ENCODE assay signal across 22 cellular contexts in genomic region chr18:30094556-30094955, GRCh38.
DNase-seq lines count a peak whose midpoint lies in the region; FAIRE-seq and TF ChIP-seq lines count a peak whose summit lies in the region.
"Had no signal": no experiment of that assay in that cellular context is flagged by ENCODE, and none has a peak within 500 bp of the region (broad histone marks: within the 10 kb centered on the region; RNA-seq: fewer than 3 reads in every experiment).

No MANE protein-coding gene starts in this region.

- no peaks in the 10 kb centered on the region for H3K79me2 ChIP-seq in neural progenitor cell (ENCODE audit: low read depth)

- H3K9ac ChIP-seq in neural progenitor cell: no peak overlapping the region

- no peaks in the 10 kb centered on the region for H3K9me3 ChIP-seq in neural progenitor cell (ENCODE audit: low read depth)
- H3K9me3 ChIP-seq: colonic mucosa, esophagus squamous epithelium had no signal

- no peak overlapping the region for H3K4me2 ChIP-seq in neural progenitor cell

- H3K9me3 Mint-ChIP-seq in endothelial cell (ENCODE audit: unreplicated experiment) (no peaks in the 10 kb centered on the region), neural progenitor cell (no peaks in the 10 kb centered on the region)

- H3K27ac Mint-ChIP-seq in endothelial cell (ENCODE audit: unreplicated experiment) (peak overlapping the region; percentile 95), neural progenitor cell (no peak overlapping the region)
- H3K27ac Mint-ChIP-seq: activated CD4-positive, alpha-beta T cell treated with anti-CD3 and anti-CD28 coated beads for 36 hours; activated naive CD8-positive, alpha-beta T cell treated with anti-CD3 and anti-CD28 coated beads, Interleukin-2, amount 10 ng/mL, durations not matched to agents 7 days and 5 days; B cell; T-helper 2 cell treated with Interferon-gamma antibody and Interleukin-4, amounts not matched to agents 5 μg/mL and 100 μg/mL, for 36 hours had no signal

- H3K36me3 Mint-ChIP-seq in endothelial cell (ENCODE audit: low read depth, unreplicated experiment) (no peaks in the 10 kb centered on the region), neural progenitor cell (no peaks in the 10 kb centered on the region)
- H3K36me3 Mint-ChIP-seq: activated naive CD8-positive, alpha-beta T cell treated with anti-CD3 and anti-CD28 coated beads, Interleukin-2, amount 10 ng/mL, durations not matched to agents 7 days and 5 days had no signal

- H3F3A ChIP-seq in neural progenitor cell (ENCODE audit: low read depth): no peaks in the 10 kb centered on the region

- TF ChIP-seq CTCF in endothelial cell (IDR thresholded peaks at IDR 0.05; ENCODE audit: unreplicated experiment) (no peak), neural progenitor cell (IDR thresholded peaks at IDR 0.05) (no peak)

- peak; percentile 11 for DNase-seq in RPMI7951 (ENCODE audit: low read depth)
- no peak for DNase-seq in endothelial cell (ENCODE audit: low spot score)
- DNase-seq in myocyte (ENCODE audit: low read depth): peak; percentile 3
- no peak for DNase-seq in cerebellar nuclear complex (lab: John Stamatoyannopoulos, UW)
- no peak for DNase-seq in SIG-M5 treated with dmso at 0.1 percent for 504 hours (lab: John Stamatoyannopoulos, UW; ENCODE audit: unreplicated experiment)
- no peak for DNase-seq in neural progenitor cell (ENCODE audit: low spot score)
- no peak for DNase-seq in NCI-H526 treated with DMSO at 0.1 percent for 48 hours (lab: John Stamatoyannopoulos, UW)
- DNase-seq: activated CD4-positive, alpha-beta T cell treated with anti-CD3 and anti-CD28 coated beads for 36 hours; activated naive CD8-positive, alpha-beta T cell treated with anti-CD3 and anti-CD28 coated beads, Interleukin-2, amount 10 ng/mL, durations not matched to agents 7 days and 5 days; colonic mucosa; esophagus squamous epithelium; NCI-H2029; NCI-H69; nucleus accumbens; stimulated activated CD4-positive, alpha-beta T cell treated with anti-CD3 and anti-CD28 coated beads, Interleukin-12 subunit alpha, Interleukin-12 subunit beta, amount 100 ng/mL, for 4 hours; substantia nigra had no signal

- no peak overlapping the region for H3K27ac ChIP-seq in neural progenitor cell
- H3K27ac ChIP-seq: colonic mucosa, esophagus squamous epithelium, HL-60 had no signal

- H4K20me1 ChIP-seq in neural progenitor cell (ENCODE audit: low read depth): no peaks in the 10 kb centered on the region

- H3K4me3 ChIP-seq in neural progenitor cell: no peak overlapping the region
- H3K4me3 ChIP-seq: colonic mucosa, esophagus squamous epithelium, lung had no signal

- FAIRE-seq in G401.6 (lab: Jason Lieb, UNC): peak; percentile 33
- FAIRE-seq: RCC 7860 had no signal

- H3K36me3 ChIP-seq in neural progenitor cell: no peaks in the 10 kb centered on the region
- H3K36me3 ChIP-seq: colonic mucosa, esophagus squamous epithelium had no signal

- H3K4me1 Mint-ChIP-seq in endothelial cell (ENCODE audit: unreplicated experiment): no peaks in the 10 kb centered on the region
- H3K4me1 Mint-ChIP-seq in neural progenitor cell: no peaks in the 10 kb centered on the region
- H3K4me1 Mint-ChIP-seq: activated CD4-positive, alpha-beta T cell treated with anti-CD3 and anti-CD28 coated beads for 36 hours; activated naive CD8-positive, alpha-beta T cell treated with anti-CD3 and anti-CD28 coated beads, Interleukin-2, amount 10 ng/mL, durations not matched to agents 7 days and 5 days; B cell had no signal

- no peaks in the 10 kb centered on the region for H3K4me1 ChIP-seq in neural progenitor cell
- H3K4me1 ChIP-seq: colonic mucosa, esophagus squamous epithelium had no signal

- H3K4me3 Mint-ChIP-seq in endothelial cell (ENCODE audit: unreplicated experiment) (no peak overlapping the region), neural progenitor cell (no peak overlapping the region)
- H3K4me3 Mint-ChIP-seq: activated CD4-positive, alpha-beta T cell treated with anti-CD3 and anti-CD28 coated beads for 36 hours; activated naive CD8-positive, alpha-beta T cell treated with anti-CD3 and anti-CD28 coated beads, Interleukin-2, amount 10 ng/mL, durations not matched to agents 7 days and 5 days; B cell; T-helper 2 cell treated with Interferon-gamma antibody and Interleukin-4, amounts not matched to agents 5 μg/mL and 100 μg/mL, for 36 hours had no signal

- H2AFZ ChIP-seq in neural progenitor cell (replicated peaks): no peak overlapping the region

- no peaks in the 10 kb centered on the region for H3K27me3 Mint-ChIP-seq in endothelial cell (ENCODE audit: unreplicated experiment)
- no peaks in the 10 kb centered on the region for H3K27me3 Mint-ChIP-seq in neural progenitor cell (ENCODE audit: insufficient read depth, low read depth)
- H3K27me3 Mint-ChIP-seq: activated CD4-positive, alpha-beta T cell treated with anti-CD3 and anti-CD28 coated beads for 36 hours; activated naive CD8-positive, alpha-beta T cell treated with anti-CD3 and anti-CD28 coated beads, Interleukin-2, amount 10 ng/mL, durations not matched to agents 7 days and 5 days; B cell had no signal

- no peaks in the 10 kb centered on the region for H3K27me3 ChIP-seq in neural progenitor cell
- H3K27me3 ChIP-seq: colonic mucosa, esophagus squamous epithelium had no signal

Comparison
In these comparisons a context has a peak if more than half of its experiments do, and no peak if none do; other contexts are left out.
1. DNase-seq: peak in RPMI7951 (single experiment) and myocyte (single experiment); none in endothelial cell (single experiment), cerebellar nuclear complex (0 of 2), SIG-M5 treated with dmso at 0.1 percent for 504 hours (single experiment), neural progenitor cell (single experiment) and NCI-H526 treated with DMSO at 0.1 percent for 48 hours (single experiment).